Comparison of ENCODE assay signal across 8 cellular contexts in genomic region chr1:48677306-48678287, GRCh38.
DNase-seq lines count a peak whose midpoint lies in the region; ATAC-seq and TF ChIP-seq lines count a peak whose summit lies in the region.

No MANE protein-coding gene starts in this region.

- WGBS in psoas muscle, 3 donors: 40 to 45% (median 42%) methylated on average over 22 of the region's 22 CpGs

- H3K4me1 ChIP-seq in psoas muscle: no peaks in the 10 kb centered on the region

- H3K27me3 ChIP-seq in psoas muscle (ENCODE audit: insufficient read depth in 3 of 3, low read length in 2 of 3): no peaks in the 10 kb centered on the region

- ATAC-seq in GM19025 (IDR thresholded peaks at IDR 0.05; ENCODE audit: low read depth, unreplicated experiment) (peak; percentile 51), HG03460 (IDR thresholded peaks at IDR 0.05; ENCODE audit: unreplicated experiment) (peak; percentile 42), psoas muscle (peak; percentile 85 to 94 (median 89))

- H3K27ac ChIP-seq in C4-2B: no peak overlapping the region
- H3K27ac ChIP-seq in psoas muscle: no peak overlapping the region

- TF ChIP-seq CTCF in C4-2B (conservative IDR thresholded peaks at IDR 0.05) (peak; percentile 92), psoas muscle (IDR thresholded peaks at IDR 0.05) (peak; percentile 71)

- DNase-seq in NCI-H526 treated with DMSO at 0.1 percent for 48 hours (lab: John Stamatoyannopoulos, UW): peak; percentile 43
- DNase-seq in activated naive CD4-positive, alpha-beta T cell treated with Interleukin-2 at 50 U/mL for 16 hours: peak; percentile 3
- DNase-seq in head of caudate nucleus: peak; percentile 61 to 89 (median 78)
- DNase-seq in psoas muscle: peak; percentile 63 to 79
- DNase-seq in HCEC 1CT: no peak

- H3K4me3 ChIP-seq in psoas muscle: no peak overlapping the region

- intact Hi-C loops in head of caudate nucleus (cut with DNase I): loop anchor here (10.0 kb wide), 1 partner anchor 137 kb away; no protein-coding TSS in a partner anchor
- intact Hi-C loops in psoas muscle (cut with DNase I): loop anchor here (5.0 to 10.0 kb wide), 2 partner anchors 137 to 140 kb away; no protein-coding TSS in a partner anchor

- H3K36me3 ChIP-seq in psoas muscle (ENCODE audit: insufficient read depth in 1 of 2, low read depth in 1 of 2): no peaks in the 10 kb centered on the region

- H3K9me3 ChIP-seq in psoas muscle: no peaks in the 10 kb centered on the region
